15 cellular contexts compared by ENCODE assay signal in genomic region chr7:55081854-55082603, GRCh38.
DNase-seq lines count a peak whose midpoint lies in the region; ATAC-seq, FAIRE-seq and TF ChIP-seq lines count a peak whose summit lies in the region.
"Had no signal": no experiment of that assay in that cellular context is flagged by ENCODE, and none has a peak within 500 bp of the region (broad histone marks: within the 10 kb centered on the region; RNA-seq: fewer than 3 reads in every experiment).

No MANE protein-coding gene starts in this region.

- intact Hi-C loops in left ventricle myocardium inferior (cut with micrococcal nuclease) = no loop called here
- intact Hi-C loops in heart left ventricle (cut with DNase I) = no loop called here
- intact Hi-C loops in uterus (cut with DNase I; ENCODE audit: low total_unique reads) = no loop called here

- H3K36me3 Mint-ChIP-seq in nephron (ENCODE audit: low read depth) = no peaks in the 10 kb centered on the region

- peak overlapping the region; percentile 56 for H3K27ac ChIP-seq in left ventricle myocardium inferior (replicated peaks)
- peak overlapping the region in 6 of 12 donors; percentile 0 to 55 (median 36) for H3K27ac ChIP-seq in heart left ventricle
- H3K27ac ChIP-seq in uterus = peak overlapping the region; percentile 30 to 61
- H3K27ac ChIP-seq: KMS-11 had no signal

- peaks cover 64% of the 10 kb centered on the region for H3K4me1 Mint-ChIP-seq in nephron

- H3K27me3 Mint-ChIP-seq in nephron (ENCODE audit: low read depth) = peaks cover 3% of the 10 kb centered on the region

- WGBS in heart left ventricle, 4 donors = 61 to 74% (median 69%) methylated on average over 1 of the region's 1 CpG

- no peak for TF ChIP-seq CTCF in left ventricle myocardium inferior (IDR thresholded peaks at IDR 0.05; ENCODE audit: borderline replicate concordance)
- TF ChIP-seq CTCF in heart left ventricle (IDR thresholded peaks at IDR 0.05) = no peak
- no peak for TF ChIP-seq CTCF in nephron (IDR thresholded peaks at IDR 0.05; ENCODE audit: unreplicated experiment in 3 of 3)
- no peak for TF ChIP-seq CTCF in uterus (IDR thresholded peaks at IDR 0.05)

- FAIRE-seq in GM12891 (lab: Jason Lieb, UNC) = no peak
- FAIRE-seq: GM12892 had no signal

- no peaks in the 10 kb centered on the region for H3K36me3 ChIP-seq in left ventricle myocardium inferior
- no peaks in the 10 kb centered on the region for H3K36me3 ChIP-seq in heart left ventricle
- H3K36me3 ChIP-seq in uterus = no peaks in the 10 kb centered on the region
- H3K36me3 ChIP-seq: ascending aorta had no signal

- H3K27me3 ChIP-seq in left ventricle myocardium inferior (ENCODE audit: low read depth) = no peaks in the 10 kb centered on the region
- no peaks in the 10 kb centered on the region for H3K27me3 ChIP-seq in heart left ventricle
- H3K27me3 ChIP-seq in uterus = no peaks in the 10 kb centered on the region
- H3K27me3 ChIP-seq: ascending aorta had no signal

- no peaks in the 10 kb centered on the region for H3K9me3 Mint-ChIP-seq in nephron
- H3K9me3 Mint-ChIP-seq: activated T-helper 2 cell treated with anti-CD3 and anti-CD28 coated beads, Interferon-gamma antibody, Interleukin-2, Interleukin-4, amounts not matched to agents 10 μg/mL and 5 μg/mL and 100 μg/mL, durations not matched to agents 14 hours and 24 hours and 36 hours had no signal

- H3K9me3 ChIP-seq in left ventricle myocardium inferior (replicated peaks) (no peaks in the 10 kb centered on the region), heart left ventricle (no peaks in the 10 kb centered on the region), uterus (no peaks in the 10 kb centered on the region)
- H3K9me3 ChIP-seq: ascending aorta had no signal

- DNase-seq in left ventricle myocardium inferior = no peak
- no peak for DNase-seq in heart left ventricle
- peak; percentile 38 for DNase-seq in fibroblast of gingiva (ENCODE audit: low read depth)
- no peak for DNase-seq in uterus
- DNase-seq in GM12891 (ENCODE audit: insufficient read length, low spot score) = no peak
- no peak for DNase-seq in mucosa of gallbladder (ENCODE audit: low spot score)
- no peak for DNase-seq in activated naive CD4-positive, alpha-beta T cell treated with anti-CD3 and anti-CD28 coated beads, Interleukin-2, amount 50 U/mL, for 16 hours
- DNase-seq: activated CD8-positive, alpha-beta T cell treated with anti-CD3 and anti-CD28 coated beads, Interleukin-2, amount 10 ng/mL, durations not matched to agents 7 days and 5 days; NCI-H1417; NCI-H226 had no signal

- no peak for TF ChIP-seq POLR2A in heart left ventricle (IDR thresholded peaks at IDR 0.05)
- no peak for TF ChIP-seq POLR2A in uterus (IDR thresholded peaks at IDR 0.05)
- no peak for TF ChIP-seq POLR2A in GM12891 (IDR thresholded peaks at IDR 0.05; ENCODE audit: low read depth, low read length)

- H3K4me1 ChIP-seq in left ventricle myocardium inferior = peaks cover 39% of the 10 kb centered on the region
- peaks cover 0 to 42% (median 15%) of the 10 kb centered on the region in 12 donors for H3K4me1 ChIP-seq in heart left ventricle
- H3K4me1 ChIP-seq in uterus = peaks cover 0 to 4% of the 10 kb centered on the region in 2 donors

- peak overlapping the region; percentile 41 to 77 (median 65) for H3K27ac Mint-ChIP-seq in nephron
- H3K27ac Mint-ChIP-seq: activated CD8-positive, alpha-beta T cell treated with anti-CD3 and anti-CD28 coated beads, Interleukin-2, amount 10 ng/mL, durations not matched to agents 7 days and 5 days; activated T-helper 2 cell treated with anti-CD3 and anti-CD28 coated beads, Interferon-gamma antibody, Interleukin-2, Interleukin-4, amounts not matched to agents 10 μg/mL and 5 μg/mL and 100 μg/mL, durations not matched to agents 14 hours and 24 hours and 36 hours had no signal

- no peak for ATAC-seq in heart left ventricle
- ATAC-seq: activated CD8-positive, alpha-beta T cell treated with anti-CD3 and anti-CD28 coated beads, Interleukin-2, amount 10 ng/mL, durations not matched to agents 7 days and 5 days had no signal

- H3K4me3 ChIP-seq in left ventricle myocardium inferior (no peak overlapping the region), heart left ventricle (no peak overlapping the region), uterus (no peak overlapping the region)
- H3K4me3 ChIP-seq: ascending aorta had no signal

- no peak overlapping the region for H3K4me3 Mint-ChIP-seq in nephron
- H3K4me3 Mint-ChIP-seq: activated CD8-positive, alpha-beta T cell treated with anti-CD3 and anti-CD28 coated beads, Interleukin-2, amount 10 ng/mL, durations not matched to agents 7 days and 5 days had no signal

TF ChIP-seq in GM12891, 5 proteins besides CTCF, POLR2A, EP300 and RAD21:
- TF ChIP-seq TAF1 (IDR thresholded peaks at IDR 0.05; ENCODE audit: low read depth, low read length) = no peak
- no peak for TF ChIP-seq PAX5 (IDR thresholded peaks at IDR 0.05; ENCODE audit: insufficient read depth, low read length, severe bottlenecking)
- TF ChIP-seq POU2F2 (IDR thresholded peaks at IDR 0.05; ENCODE audit: low read depth, low read length) = no peak
- TF ChIP-seq SPI1 (IDR thresholded peaks at IDR 0.05; ENCODE audit: low read depth, low read length) = no peak
- TF ChIP-seq POLR2AphosphoS5 (IDR thresholded peaks at IDR 0.05; ENCODE audit: low read depth, low read length) = no peak
TF ChIP-seq in GM12891: peak in this region for 0.
